In genomic region chr3:172766241-172766640, GRCh38 we compare ENCODE assay signal across 29 cellular contexts.
"Had no signal": no experiment of that assay in that cellular context is flagged by ENCODE, and none has a peak within 500 bp of the region (broad histone marks: within the 10 kb centered on the region; RNA-seq: fewer than 3 reads in every experiment).

No MANE protein-coding gene starts in this region.

- H3K4me1 ChIP-seq: SJCRH30 had no signal

- H3K27ac ChIP-seq: SJCRH30, SK-N-MC, WERI-Rb-1 had no signal

- H3K9me3 Mint-ChIP-seq: activated CD4-positive, alpha-beta memory T cell treated with anti-CD3 and anti-CD28 coated beads, Interleukin-2, amount 10 ng/mL, durations not matched to agents 7 days and 5 days; activated naive CD4-positive, alpha-beta T cell treated with anti-CD3 and anti-CD28 coated beads, Interleukin-2, amount 10 ng/mL, durations not matched to agents 7 days and 5 days; activated naive CD8-positive, alpha-beta T cell treated with anti-CD3 and anti-CD28 coated beads, Interleukin-2, amount 50 U/mL, for 24 hours; brain had no signal

- H3K4me1 Mint-ChIP-seq: activated naive CD8-positive, alpha-beta T cell treated with anti-CD3 and anti-CD28 coated beads, Interleukin-2, amount 50 U/mL, for 24 hours; brain had no signal

- H3K4me3 Mint-ChIP-seq: activated CD4-positive, alpha-beta memory T cell treated with anti-CD3 and anti-CD28 coated beads, Interleukin-2, amount 10 ng/mL, durations not matched to agents 7 days and 5 days; activated CD8-positive, alpha-beta memory T cell treated with anti-CD3 and anti-CD28 coated beads, Interleukin-2, amount 10 ng/mL, durations not matched to agents 7 days and 5 days; activated naive CD4-positive, alpha-beta T cell treated with anti-CD3 and anti-CD28 coated beads, Interleukin-2, amount 10 ng/mL, durations not matched to agents 7 days and 5 days; activated naive CD8-positive, alpha-beta T cell; activated naive CD8-positive, alpha-beta T cell treated with anti-CD3 and anti-CD28 coated beads, Interleukin-2, amount 50 U/mL, for 24 hours; brain had no signal

- H3K27ac Mint-ChIP-seq: activated CD4-positive, alpha-beta memory T cell treated with anti-CD3 and anti-CD28 coated beads, Interleukin-2, amount 10 ng/mL, durations not matched to agents 7 days and 5 days; activated CD8-positive, alpha-beta memory T cell treated with anti-CD3 and anti-CD28 coated beads, Interleukin-2, amount 10 ng/mL, durations not matched to agents 7 days and 5 days; activated naive CD4-positive, alpha-beta T cell treated with anti-CD3 and anti-CD28 coated beads, Interleukin-2, amount 10 ng/mL, durations not matched to agents 7 days and 5 days; activated naive CD8-positive, alpha-beta T cell; activated naive CD8-positive, alpha-beta T cell treated with anti-CD3 and anti-CD28 coated beads, Interleukin-2, amount 50 U/mL, for 24 hours had no signal

- H3K4me3 ChIP-seq: SJCRH30, SK-N-MC had no signal

- H3K27me3 Mint-ChIP-seq: activated CD4-positive, alpha-beta memory T cell treated with anti-CD3 and anti-CD28 coated beads, Interleukin-2, amount 10 ng/mL, durations not matched to agents 7 days and 5 days; activated CD8-positive, alpha-beta memory T cell treated with anti-CD3 and anti-CD28 coated beads, Interleukin-2, amount 10 ng/mL, durations not matched to agents 7 days and 5 days; activated naive CD4-positive, alpha-beta T cell treated with anti-CD3 and anti-CD28 coated beads, Interleukin-2, amount 10 ng/mL, durations not matched to agents 7 days and 5 days; activated naive CD8-positive, alpha-beta T cell; activated naive CD8-positive, alpha-beta T cell treated with anti-CD3 and anti-CD28 coated beads, Interleukin-2, amount 50 U/mL, for 24 hours; brain had no signal

- H3K9me3 ChIP-seq: SJCRH30 had no signal

- ATAC-seq: activated CD8-positive, alpha-beta memory T cell treated with anti-CD3 and anti-CD28 coated beads, Interleukin-2, amount 10 ng/mL, durations not matched to agents 7 days and 5 days; activated naive CD8-positive, alpha-beta T cell treated with anti-CD3 and anti-CD28 coated beads, Interleukin-2, amount 50 U/mL, for 24 hours; Panc1 had no signal

- DNase-seq: activated CD4-positive, alpha-beta memory T cell treated with anti-CD3 and anti-CD28 coated beads, Interleukin-2, amount 10 ng/mL, durations not matched to agents 7 days and 5 days; activated CD4-positive, alpha-beta T cell treated with anti-CD3 and anti-CD28 coated beads for 1 hour; activated CD4-positive, alpha-beta T cell treated with anti-CD3 and anti-CD28 coated beads for 48 hours; activated CD4-positive, CD25-positive, alpha-beta regulatory T cell; activated CD8-positive, alpha-beta memory T cell treated with anti-CD3 and anti-CD28 coated beads for 24 hours; activated CD8-positive, alpha-beta memory T cell treated with anti-CD3 and anti-CD28 coated beads, Interleukin-2, amount 10 ng/mL, durations not matched to agents 7 days and 5 days; activated CD8-positive, alpha-beta memory T cell treated with anti-CD3 and anti-CD28 coated beads, Interleukin-2, amount 50 U/mL, for 48 hours; activated effector memory CD4-positive, alpha-beta T cell treated with Interleukin-2 at 50 U/mL for 16 hours; activated naive CD4-positive, alpha-beta T cell treated with anti-CD3 and anti-CD28 coated beads, Interleukin-2, amount 10 ng/mL, durations not matched to agents 7 days and 5 days; activated naive CD8-positive, alpha-beta T cell treated with anti-CD3 and anti-CD28 coated beads, Interleukin-2, amount 50 U/mL, for 24 hours; anterior cingulate cortex; central memory CD4-positive, alpha-beta T cell; NCI-H1105; NCI-H1436 treated with DMSO at 0.1 percent for 48 hours; NCI-H1694 treated with DMSO at 0.1 percent for 48 hours; NCI-H2029; NCI-H345; NCI-H524 treated with DMSO at 0.1 percent for 48 hours; SHP77; SJCRH30; SW 1271; T-helper 1 cell; T-helper 2 cell; T-helper 9 cell; WERI-Rb-1 had no signal
